ENCODE assay signal across 13 cellular contexts in genomic region chr11:77140231-77140959, GRCh38. TPM values are rescaled to one million over a fixed set of nuclear protein-coding genes. Genes with fewer than 3 reads are reported as not detected.
DNase-seq lines count a peak whose midpoint lies in the region; ATAC-seq and TF ChIP-seq lines count a peak whose summit lies in the region.
"Had no signal": no experiment of that assay in that cellular context is flagged by ENCODE, and none has a peak within 500 bp of the region (broad histone marks: within the 10 kb centered on the region; RNA-seq: fewer than 3 reads in every experiment).

No MANE protein-coding gene starts in this region.

- no peaks in the 10 kb centered on the region for H3K79me2 ChIP-seq in fibroblast of lung (ENCODE audit: control insufficient read depth, insufficient read depth, low read length)

- DNase-seq in Caco-2 (no peak), NCI-H69 (lab: John Stamatoyannopoulos, UW) (peak; percentile 53), fibroblast of lung (ENCODE audit: low read depth in 2 of 2) (peak; percentile 33 to 38), myocyte (ENCODE audit: low read depth) (peak; percentile 84), CD14-positive monocyte (ENCODE audit: low spot score) (no peak), midbrain (lab: John Stamatoyannopoulos, UW) (no peak), SK-N-DZ (ENCODE audit: low spot score) (no peak)
- DNase-seq: activated T-cell treated with anti-CD3 and anti-CD28 coated beads, Interleukin-2, amount 50 U/mL, for 1 hour; CD4-positive, alpha-beta memory T cell had no signal

- H3K36me3 Mint-ChIP-seq in Caco-2 (ENCODE audit: insufficient read depth, unreplicated experiment) (no peaks in the 10 kb centered on the region), CD14-positive monocyte (no peaks in the 10 kb centered on the region)
- H3K36me3 Mint-ChIP-seq: CD4-positive, alpha-beta memory T cell had no signal

- H3K4me2 ChIP-seq in fibroblast of lung (ENCODE audit: extremely low read depth, insufficient read depth, low read length), result no peak overlapping the region

- no peaks in the 10 kb centered on the region for H4K20me1 ChIP-seq in fibroblast of lung (ENCODE audit: control insufficient read depth, extremely low read depth, insufficient read depth, low read length)

- H3K4me3 Mint-ChIP-seq in Caco-2 (ENCODE audit: unreplicated experiment), result no peak overlapping the region
- H3K4me3 Mint-ChIP-seq in CD14-positive monocyte, result no peak overlapping the region
- H3K4me3 Mint-ChIP-seq: CD4-positive, alpha-beta memory T cell; T-helper 2 cell treated with Interferon-gamma antibody and Interleukin-4, amounts not matched to agents 5 μg/mL and 100 μg/mL, for 36 hours had no signal

- H3K9ac ChIP-seq in fibroblast of lung (ENCODE audit: insufficient read depth, low read length), result no peak overlapping the region

- POLR2A ChIA-PET in Caco-2 (lab: Charles Lee), result no interaction called here

- no TSS peak for BruUV-seq in Caco-2 (replicated peaks; lab: Mats Ljungman, UMichigan)

- CTCF ChIA-PET in Caco-2 (lab: Charles Lee), result interaction anchor here (0.7 to 3.7 kb wide), 6 partner anchors 13 to 220 kb away, joined by 3 to 21 read pairs (median 4); partner anchors contain the start of gene MYO7A

- H3K9me3 Mint-ChIP-seq in Caco-2 (ENCODE audit: unreplicated experiment) (no peaks in the 10 kb centered on the region), CD14-positive monocyte (peaks cover 0 to 2% (median 0%) of the 10 kb centered on the region in 7 donors)
- H3K9me3 Mint-ChIP-seq: CD4-positive, alpha-beta memory T cell; T-helper 2 cell treated with Interferon-gamma antibody and Interleukin-4, amounts not matched to agents 5 μg/mL and 100 μg/mL, for 36 hours had no signal

- peaks cover 31% of the 10 kb centered on the region for H3K4me1 Mint-ChIP-seq in Caco-2 (ENCODE audit: low read depth, unreplicated experiment)
- no peaks in the 10 kb centered on the region for H3K4me1 Mint-ChIP-seq in CD14-positive monocyte

- no peaks in the 10 kb centered on the region for H3K36me3 ChIP-seq in Caco-2 (ENCODE audit: control insufficient read depth, insufficient read depth, low read length)
- H3K36me3 ChIP-seq in fibroblast of lung (ENCODE audit: control insufficient read depth, insufficient read depth, low read length), result no peaks in the 10 kb centered on the region
- H3K36me3 ChIP-seq: HAP-1 had no signal

- no peak for ATAC-seq in GM18907 (IDR thresholded peaks at IDR 0.05; ENCODE audit: unreplicated experiment)

- H3K27me3 Mint-ChIP-seq in Caco-2 (ENCODE audit: insufficient read depth, unreplicated experiment) (no peaks in the 10 kb centered on the region), CD14-positive monocyte (ENCODE audit: low read depth in 3 of 3) (peaks cover 40 to 55% (median 46%) of the 10 kb centered on the region in 3 donors)

- H3K27me3 ChIP-seq in Caco-2 (replicated peaks; ENCODE audit: control insufficient read depth, insufficient read depth, low read length) (no peaks in the 10 kb centered on the region), fibroblast of lung (ENCODE audit: control insufficient read depth, insufficient read depth, low read length) (peaks cover 3% of the 10 kb centered on the region)

- peaks cover 37% of the 10 kb centered on the region for H3K4me1 ChIP-seq in Caco-2
- H3K4me1 ChIP-seq in fibroblast of lung (ENCODE audit: control insufficient read depth, extremely low read depth, insufficient read depth, low read length), result peaks cover 2% of the 10 kb centered on the region
- H3K4me1 ChIP-seq: HAP-1 had no signal

- H2AFZ ChIP-seq in fibroblast of lung (ENCODE audit: low read length), result no peak overlapping the region

- H3K9me3 ChIP-seq in Caco-2 (no peaks in the 10 kb centered on the region), fibroblast of lung (ENCODE audit: control insufficient read depth, insufficient read depth, low read depth, low read length) (no peaks in the 10 kb centered on the region)
- H3K9me3 ChIP-seq: HAP-1 had no signal

- intact Hi-C loops in Caco-2 (cut with micrococcal nuclease; ENCODE audit: unreplicated experiment), result no loop called here
- intact Hi-C loops in CD14-positive monocyte (cut with micrococcal nuclease), result no loop called here

- H3K4me3 ChIP-seq in Caco-2 (ENCODE audit: low read depth, low read length), result no peak overlapping the region
- no peak overlapping the region for H3K4me3 ChIP-seq in fibroblast of lung (replicated peaks in 1 of 4; ENCODE audit: control extremely low read depth in 1 of 4, insufficient read depth in 1 of 4, low read depth in 3 of 4, low read length in 4 of 4)
- H3K4me3 ChIP-seq: HAP-1 had no signal

- H3K27ac Mint-ChIP-seq in Caco-2 (ENCODE audit: unreplicated experiment), result peak overlapping the region; percentile 54
- H3K27ac Mint-ChIP-seq in CD14-positive monocyte, result no peak overlapping the region
- H3K27ac Mint-ChIP-seq: T-helper 2 cell treated with Interferon-gamma antibody and Interleukin-4, amounts not matched to agents 5 μg/mL and 100 μg/mL, for 36 hours had no signal

- no peak overlapping the region for H3K27ac ChIP-seq in fibroblast of lung (ENCODE audit: insufficient read depth, low read length)

- TF ChIP-seq CTCF in Caco-2 (IDR thresholded peaks at IDR 0.05; ENCODE audit: insufficient read depth in 1 of 2, low read depth in 1 of 2, low read length in 1 of 2, severe bottlenecking in 1 of 2, unreplicated experiment in 1 of 2), result no peak
- TF ChIP-seq CTCF in fibroblast of lung (conservative IDR thresholded peaks at IDR 0.05 in 1 of 2, IDR thresholded peaks at IDR 0.05 in 1 of 2; ENCODE audit: low read depth in 1 of 2, low read length in 2 of 2), result no peak
- TF ChIP-seq CTCF in CD14-positive monocyte (IDR thresholded peaks at IDR 0.05), result no peak

RNA-seq across cellular contexts. Expression of gene MYO7A, which starts 12.3 kb away (rescaled TPM):
- total RNA-seq in Caco-2 (2022) (8.9 and 10.2 TPM in 2 replicates), fibroblast of lung (0.26 and 0.33 TPM in 2 replicates), myocyte (0.57 and 0.96 TPM in 2 replicates)
- polyA plus RNA-seq in fibroblast of lung (0.01 and 0.05 TPM in 2 replicates), CD14-positive monocyte (1 to 10 TPM; 3.5 to 3.6 TPM)
- 0.06 and 0.07 TPM in 2 replicates for polyA plus RNA-seq in fibroblast of lung (2012)
- polyA minus RNA-seq in fibroblast of lung (ENCODE audit: low replicate concordance), result not detected in 2 replicates
- 0.14 TPM for polyA plus RNA-seq in myocyte (2012)
- 0.07 and 0.31 TPM in 2 replicates for polyA plus RNA-seq in SK-N-DZ (2014; cell fraction: cytosol; rRNA removed)
- polyA plus RNA-seq in SK-N-DZ (2014; cell fraction: nucleus; rRNA removed), result 0.37 and 1.0 TPM in 2 replicates

RNA-seq across cellular contexts. Expression of gene OMP, which starts 37.8 kb away (rescaled TPM):
- total RNA-seq in Caco-2 (2022) (0.70 and 2.5 TPM in 2 replicates), fibroblast of lung (0.51 and 0.83 TPM in 2 replicates), myocyte (not detected in 2 replicates)
- polyA plus RNA-seq in fibroblast of lung (not detected in 2 replicates), CD14-positive monocyte (not detected)
- not detected in 2 replicates for polyA plus RNA-seq in fibroblast of lung (2012)
- polyA minus RNA-seq in fibroblast of lung (ENCODE audit: low replicate concordance), result not detected in 2 replicates
- 0.25 TPM for polyA plus RNA-seq in myocyte (2012)
- polyA plus RNA-seq in SK-N-DZ (2014; cell fraction: cytosol; rRNA removed), result not detected in 2 replicates
- polyA plus RNA-seq in SK-N-DZ (2014; cell fraction: nucleus; rRNA removed), result not detected in 2 replicates
- total RNA-seq: lower leg skin had no signal
- polyA plus RNA-seq: CD4-positive, alpha-beta memory T cell had no signal

Comparison
In these comparisons a context has a peak if more than half of its experiments do, and no peak if none do; other contexts are left out.
1. DNase-seq: peak in NCI-H69 (single experiment), fibroblast of lung (2 of 2) and myocyte (single experiment); none in Caco-2 (0 of 2), CD14-positive monocyte (single experiment), midbrain (single experiment) and SK-N-DZ (single experiment).